Comparison of ENCODE assay signal across 8 cellular contexts in genomic region chr12:65556676-65557424, GRCh38.
DNase-seq lines count a peak whose midpoint lies in the region; ATAC-seq, FAIRE-seq and TF ChIP-seq lines count a peak whose summit lies in the region.

No MANE protein-coding gene starts in this region.

- peak; percentile 87 for TF ChIP-seq CTCF in CD14-positive monocyte (IDR thresholded peaks at IDR 0.05)
- peak; percentile 91 to 92 (median 92) for TF ChIP-seq CTCF in H1 (IDR thresholded peaks at IDR 0.05; ENCODE audit: control extremely low read depth in 1 of 3, insufficient read depth in 1 of 3, low read depth in 1 of 3, low read length in 3 of 3)

- no peak overlapping the region for H3K27ac ChIP-seq in H1 (ENCODE audit: low read depth, low read length)

- H3K4me1 ChIP-seq in H1 (replicated peaks in 1 of 4; ENCODE audit: control insufficient read depth in 3 of 4, insufficient read depth in 4 of 4, low read length in 3 of 4): no peaks in the 10 kb centered on the region

- ATAC-seq in GM19043 (IDR thresholded peaks at IDR 0.05; ENCODE audit: low read depth, unreplicated experiment) (peak; percentile 99), HG03280 (IDR thresholded peaks at IDR 0.05; ENCODE audit: unreplicated experiment) (peak; percentile 99)
- ATAC-seq in activated CD8-positive, alpha-beta T cell treated with anti-CD3 and anti-CD28 coated beads, Interleukin-2, amount 10 ng/mL, durations not matched to agents 7 days and 5 days: peak; percentile 92

- CTCF ChIA-PET in activated CD8-positive, alpha-beta T cell treated with anti-CD3 and anti-CD28 coated beads, Interleukin-2, amount 10 ng/mL, durations not matched to agents 7 days and 5 days (lab: Charles Lee): interaction anchor here (0.7 to 1.6 kb wide), 22 partner anchors 9 to 1108 kb away, joined by 3 to 7 read pairs (median 3); no protein-coding TSS in a partner anchor
- CTCF ChIA-PET in H1 (lab: Charles Lee; ENCODE audit: partially characterized antibody): interaction anchor here (0.6 to 2.3 kb wide), 61 partner anchors 9 to 550 kb away, joined by 3 to 15 read pairs (median 4); no protein-coding TSS in a partner anchor

- no peak overlapping the region for H3K4me3 ChIP-seq in H1 (ENCODE audit: extremely low read depth in 1 of 4, insufficient read depth in 2 of 4, low read depth in 3 of 4, low read length in 4 of 4)

- no peak overlapping the region for H3K4me2 ChIP-seq in H1 (ENCODE audit: insufficient read depth in 1 of 2, low read depth in 2 of 2, low read length in 2 of 2)

- FAIRE-seq in H1 (lab: Jason Lieb, UNC): no peak

- peak overlapping the region; percentile 18; the same call in 1 of the 2 replicates for H2BK15ac ChIP-seq in H1 (ENCODE audit: low read length)

- no peak overlapping the region for H2AK5ac ChIP-seq in H1 (ENCODE audit: low read depth, low read length)

- H2AFZ ChIP-seq in H1 (ENCODE audit: low read length): peak overlapping the region; percentile 99

- H3K36me3 ChIP-seq in H1 (ENCODE audit: control insufficient read depth in 2 of 4, insufficient read depth in 4 of 4, low read length in 3 of 4): no peaks in the 10 kb centered on the region

- no peaks in the 10 kb centered on the region for H3K27me3 ChIP-seq in H1 (replicated peaks in 1 of 4; ENCODE audit: control insufficient read depth in 3 of 4, extremely low read depth in 1 of 4, insufficient read depth in 3 of 4, low read length in 3 of 4)

- TF ChIP-seq EP300 in H1 (IDR thresholded peaks at IDR 0.05; ENCODE audit: borderline replicate concordance in 1 of 2, low read depth in 2 of 2, low read length in 2 of 2): no peak

- no peak overlapping the region for H2BK12ac ChIP-seq in H1 (ENCODE audit: low read depth, low read length)

- H4K5ac ChIP-seq in H1 (ENCODE audit: insufficient read length, low read depth, low read length): no peak overlapping the region

- peaks cover 0 to 4% (median 0%) of the 10 kb centered on the region in 3 donors for H3K27me3 Mint-ChIP-seq in CD14-positive monocyte (ENCODE audit: low read depth in 3 of 3)
- H3K27me3 Mint-ChIP-seq in activated CD8-positive, alpha-beta T cell treated with anti-CD3 and anti-CD28 coated beads, Interleukin-2, amount 10 ng/mL, durations not matched to agents 7 days and 5 days (ENCODE audit: low read depth): no peaks in the 10 kb centered on the region

- H3K36me3 Mint-ChIP-seq in CD14-positive monocyte: no peaks in the 10 kb centered on the region
- no peaks in the 10 kb centered on the region for H3K36me3 Mint-ChIP-seq in activated CD8-positive, alpha-beta T cell treated with anti-CD3 and anti-CD28 coated beads, Interleukin-2, amount 10 ng/mL, durations not matched to agents 7 days and 5 days (ENCODE audit: low read depth)

- no peaks in the 10 kb centered on the region for H3K23me2 ChIP-seq in H1 (ENCODE audit: low read depth, low read length)

- no peak overlapping the region for H3K4me3 Mint-ChIP-seq in CD14-positive monocyte
- no peak overlapping the region for H3K4me3 Mint-ChIP-seq in activated CD8-positive, alpha-beta T cell treated with anti-CD3 and anti-CD28 coated beads, Interleukin-2, amount 10 ng/mL, durations not matched to agents 7 days and 5 days

- DNase-seq in CD14-positive monocyte (ENCODE audit: low spot score): peak; percentile 63
- DNase-seq in NCI-H774 (lab: John Stamatoyannopoulos, UW): peak; percentile 44
- peak; percentile 70 for DNase-seq in activated CD8-positive, alpha-beta T cell treated with anti-CD3 and anti-CD28 coated beads, Interleukin-2, amount 10 ng/mL, durations not matched to agents 7 days and 5 days
- peak; percentile 74 to 90 for DNase-seq in H1 (ENCODE audit: low read depth in 1 of 2, low spot score in 2 of 2)
- peak; percentile 91 for DNase-seq in mesenteric fat pad (ENCODE audit: low spot score)
- peak; percentile 38 for DNase-seq in stimulated activated CD8-positive, alpha-beta memory T cell treated with anti-CD3 and anti-CD28 coated beads, Interleukin-4, amount 100 ng/mL, for 24 hours (ENCODE audit: low read depth)

- H4K20me1 ChIP-seq in H1 (replicated peaks in 1 of 2; ENCODE audit: control insufficient read depth in 1 of 2, insufficient read depth in 2 of 2, low read length in 2 of 2): no peaks in the 10 kb centered on the region

- peaks cover 9 to 12% of the 10 kb centered on the region in 2 experiments; a peak in 3 of 4 replicates for H3K9me3 ChIP-seq in H1 (ENCODE audit: insufficient read depth in 2 of 2, low read depth in 1 of 2, low read length in 1 of 2)

- peak; percentile 94 to 96 for TF ChIP-seq RAD21 in H1 (IDR thresholded peaks at IDR 0.05 in 1 of 2, conservative IDR thresholded peaks at IDR 0.05 in 1 of 2; ENCODE audit: low read depth in 2 of 2, low read length in 2 of 2)

- no peak overlapping the region for H2BK120ac ChIP-seq in H1 (replicated peaks; ENCODE audit: low read depth, low read length)

- no peak overlapping the region for H3K4ac ChIP-seq in H1 (replicated peaks; ENCODE audit: insufficient read length, low read depth, low read length)

- intact Hi-C loops in CD14-positive monocyte (cut with micrococcal nuclease): loop anchor here in 1 of 2 donors (10.0 kb wide), 1 partner anchor 528 kb away; no protein-coding TSS in a partner anchor

- POLR2A ChIA-PET in activated CD8-positive, alpha-beta T cell treated with anti-CD3 and anti-CD28 coated beads, Interleukin-2, amount 10 ng/mL, durations not matched to agents 7 days and 5 days (lab: Charles Lee): no interaction called here
- POLR2A ChIA-PET in H1 (lab: Charles Lee; ENCODE audit: partially characterized antibody): no interaction called here

- no peak overlapping the region for H4K91ac ChIP-seq in H1 (replicated peaks; ENCODE audit: insufficient read length, low read length)

- no peak overlapping the region for H2BK20ac ChIP-seq in H1 (ENCODE audit: low read length)

- H3K23ac ChIP-seq in H1 (ENCODE audit: insufficient read length): no peak overlapping the region

- H3K27ac Mint-ChIP-seq in CD14-positive monocyte: no peak overlapping the region
- no peak overlapping the region for H3K27ac Mint-ChIP-seq in activated CD8-positive, alpha-beta T cell treated with anti-CD3 and anti-CD28 coated beads, Interleukin-2, amount 10 ng/mL, durations not matched to agents 7 days and 5 days

- no peak for TF ChIP-seq POLR2A in H1 (IDR thresholded peaks at IDR 0.05; ENCODE audit: control extremely low read depth in 1 of 2, low read depth in 2 of 2, low read length in 2 of 2)

- H2BK5ac ChIP-seq in H1 (ENCODE audit: low read depth, low read length): no peak overlapping the region

- no peaks in the 10 kb centered on the region for H3K79me2 ChIP-seq in H1 (ENCODE audit: control insufficient read depth in 1 of 2, insufficient read depth in 2 of 2, low read length in 2 of 2)

- no peak overlapping the region for H3K14ac ChIP-seq in H1 (ENCODE audit: insufficient read length)

- H3K4me1 Mint-ChIP-seq in CD14-positive monocyte: peaks cover 17% of the 10 kb centered on the region
- H3K4me1 Mint-ChIP-seq in activated CD8-positive, alpha-beta T cell treated with anti-CD3 and anti-CD28 coated beads, Interleukin-2, amount 10 ng/mL, durations not matched to agents 7 days and 5 days (ENCODE audit: low read depth): peaks cover 3% of the 10 kb centered on the region

- H3K9me3 Mint-ChIP-seq in CD14-positive monocyte: peaks cover 0 to 9% (median 4%) of the 10 kb centered on the region in 7 donors
- H3K9me3 Mint-ChIP-seq in activated CD8-positive, alpha-beta T cell treated with anti-CD3 and anti-CD28 coated beads, Interleukin-2, amount 10 ng/mL, durations not matched to agents 7 days and 5 days (ENCODE audit: insufficient read depth): no peaks in the 10 kb centered on the region

- 0 out of 2 replicates have a peak overlapping the region, but pooled peaks have one; percentile 29 for H3K18ac ChIP-seq in H1 (ENCODE audit: extremely low read depth, low read length)

- no peak overlapping the region for H3K56ac ChIP-seq in H1 (replicated peaks; ENCODE audit: insufficient read length, low read depth, low read length)

- WGBS in H1 (ENCODE audit: extremely low coverage in 1 of 2, insufficient coverage in 1 of 2, insufficient read length in 1 of 2, insufficient replicate concordance in 2 of 2, low coverage in 1 of 2, low lambda C conversion rate in 2 of 2, missing lambda C conversion rate in 1 of 2), 2 experiments: 47% methylated on average over 22 of the region's 22 CpGs; no CpG with 5 or more reads in 1 of the 2 experiments

- H3K9ac ChIP-seq in H1 (replicated peaks in 1 of 4; ENCODE audit: extremely low read depth in 1 of 4, low read depth in 3 of 4, low read length in 3 of 4): no peak overlapping the region

- no peak overlapping the region for H4K8ac ChIP-seq in H1 (ENCODE audit: extremely low read depth, insufficient read depth, low read length)

- H3K79me1 ChIP-seq in H1 (ENCODE audit: low read depth, low read length): no peaks in the 10 kb centered on the region

TF ChIP-seq in H1, 55 proteins besides CTCF, POLR2A, EP300 and RAD21:
- no peak for TF ChIP-seq HDAC6 (IDR thresholded peaks at IDR 0.05; ENCODE audit: low read depth, low read length)
- no peak for TF ChIP-seq BACH1 (IDR thresholded peaks at IDR 0.05; ENCODE audit: low read length)
- TF ChIP-seq TEAD4 (IDR thresholded peaks at IDR 0.05; ENCODE audit: low read depth, low read length): peak; percentile 47; the same call in 1 of the 2 replicates
- TF ChIP-seq E2F6 (IDR thresholded peaks at IDR 0.05): peak; percentile 51; the same call in 1 of the 2 replicates
- TF ChIP-seq RBBP5 (IDR thresholded peaks at IDR 0.05; ENCODE audit: borderline replicate concordance, low read depth, low read length): no peak
- TF ChIP-seq SUZ12 (IDR thresholded peaks at IDR 0.05; ENCODE audit: low read length): no peak
- peak; percentile 86 for TF ChIP-seq YY1 (IDR thresholded peaks at IDR 0.05; ENCODE audit: low read depth, low read length)
- TF ChIP-seq MAX (IDR thresholded peaks at IDR 0.05): peak; percentile 69; the same call in 1 of the 2 replicates

Comparison
In these comparisons a context has a peak if more than half of its experiments do, and no peak if none do; other contexts are left out.
1. DNase-seq: peak in every context shown above with its lines; median percentile 91 in mesenteric fat pad; 82 in H1; 70 in activated CD8-positive, alpha-beta T cell treated with anti-CD3 and anti-CD28 coated beads, Interleukin-2, amount 10 ng/mL, durations not matched to agents 7 days and 5 days; 63 in CD14-positive monocyte; 44 in NCI-H774; 38 in stimulated activated CD8-positive, alpha-beta memory T cell treated with anti-CD3 and anti-CD28 coated beads, Interleukin-4, amount 100 ng/mL, for 24 hours.